ENCODE assay signal across 7 cellular contexts in the genomic region with DNA sequence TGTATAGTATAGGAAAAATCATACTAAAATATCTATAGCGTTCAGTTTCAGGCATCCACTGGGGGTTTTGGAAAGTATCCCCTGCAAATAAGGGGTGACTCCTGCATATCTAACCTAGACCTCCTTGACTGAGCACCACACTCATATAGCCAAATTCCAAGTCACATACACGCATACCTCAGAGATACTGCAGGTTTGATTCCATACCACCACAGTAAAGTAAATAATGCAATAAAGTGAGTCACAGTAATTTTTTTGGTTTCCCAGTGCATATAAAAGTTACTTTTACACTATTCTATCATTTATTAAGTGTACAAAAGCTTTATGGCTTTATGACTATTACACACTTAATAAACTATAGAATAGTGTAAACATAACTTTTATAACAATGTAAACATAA.
"Had no signal": no experiment of that assay in that cellular context is flagged by ENCODE, and none has a peak within 500 bp of the region (broad histone marks: within the 10 kb centered on the region; RNA-seq: fewer than 3 reads in every experiment).

No MANE protein-coding gene starts in this region.

- FAIRE-seq: H1, H54, HepG2 had no signal

- H3K4me3 ChIP-seq: GM23338 had no signal

- DNase-seq: H9, HCEC 1CT, KBM-7 had no signal

- ATAC-seq: GM23338, HepG2 had no signal
